ENCODE assay signal across 8 cellular contexts in genomic region chr1:24322636-24323177, GRCh38. TPM values are rescaled to one million over a fixed set of nuclear protein-coding genes. Genes with fewer than 3 reads are reported as not detected.
A peak's percentile ranks its signal among the peaks of the same experiment; 100 is the strongest.
DNase-seq lines count a peak whose midpoint lies in the region; ATAC-seq and TF ChIP-seq lines count a peak whose summit lies in the region.

No MANE protein-coding gene starts in this region.

- no peak for TF ChIP-seq CTCF in AG04450 (IDR thresholded peaks at IDR 0.05; ENCODE audit: low read depth, low read length)

- H3K4me1 ChIP-seq in HUES48 (ENCODE audit: control insufficient read depth, insufficient read depth, low read length) (peaks cover 43% of the 10 kb centered on the region), duodenal mucosa (ENCODE audit: control insufficient read depth in 1 of 2, insufficient read depth in 2 of 2, low read length in 2 of 2) (peaks cover 23 to 37% of the 10 kb centered on the region in 2 donors)

- H3K27me3 Mint-ChIP-seq in naive B cell: peaks cover 68 to 80% (median 75%) of the 10 kb centered on the region in 3 donors

- H3K9me3 Mint-ChIP-seq in naive B cell: no peaks in the 10 kb centered on the region

- DNase-seq in AG04450 (ENCODE audit: low read depth, low spot score) (no peak), naive B cell (no peak), erythroblast (lab: John Stamatoyannopoulos, UW) (no peak), occipital lobe (lab: John Stamatoyannopoulos, UW) (no peak)
- no peak for DNase-seq in activated naive CD4-positive, alpha-beta T cell treated with Interleukin-2 at 50 U/mL for 16 hours

- POLR2A ChIA-PET in AG04450 (lab: Yijun Ruan, JAX): interaction anchor here (0.6 to 1.8 kb wide), 4 partner anchors 21 to 57 kb away, joined by 3 to 9 read pairs (median 3); no protein-coding TSS in a partner anchor

- H3K4me3 ChIP-seq in AG04450 (ENCODE audit: low read depth, low read length): peak overlapping the region; percentile 54
- H3K4me3 ChIP-seq in HUES48 (ENCODE audit: low read depth, low read length): peak overlapping the region; percentile 66
- peak overlapping the region; percentile 67 to 72 for H3K4me3 ChIP-seq in duodenal mucosa (ENCODE audit: low read depth in 1 of 2, low read length in 2 of 2)

- H3K27ac Mint-ChIP-seq in naive B cell: no peak overlapping the region

- H3K27ac ChIP-seq in AG04450 (ENCODE audit: low read depth, low read length) (peak overlapping the region; percentile 57), HUES48 (ENCODE audit: low read depth, low read length) (peak overlapping the region; percentile 33), duodenal mucosa (ENCODE audit: low read depth, low read length) (no peak overlapping the region)

- H3K27me3 ChIP-seq in AG04450 (ENCODE audit: control insufficient read depth, insufficient read depth, low read length) (peaks cover 28% of the 10 kb centered on the region), HUES48 (ENCODE audit: control insufficient read depth, insufficient read depth, low read length) (peaks cover 45% of the 10 kb centered on the region), duodenal mucosa (ENCODE audit: control insufficient read depth in 1 of 2, insufficient read depth in 2 of 2, low read length in 2 of 2) (peaks cover 5 to 11% of the 10 kb centered on the region in 2 donors)

- H3K9me3 ChIP-seq in AG04450 (ENCODE audit: control insufficient read depth, insufficient read depth, low read length) (no peaks in the 10 kb centered on the region; the same call in 1 of the 2 replicates), HUES48 (ENCODE audit: control insufficient read depth, insufficient read depth, low read length) (no peaks in the 10 kb centered on the region), duodenal mucosa (ENCODE audit: control insufficient read depth in 1 of 2, low read length in 2 of 2) (no peaks in the 10 kb centered on the region)

- H3K36me3 ChIP-seq in HUES48 (ENCODE audit: control insufficient read depth, insufficient read depth, low read length) (no peaks in the 10 kb centered on the region), duodenal mucosa (ENCODE audit: control insufficient read depth in 1 of 2, insufficient read depth in 2 of 2, low read length in 2 of 2) (no peaks in the 10 kb centered on the region)

- TF ChIP-seq POLR2A in erythroblast (IDR thresholded peaks at IDR 0.05; ENCODE audit: low read length): no peak

- no peak for ATAC-seq in naive B cell (ENCODE audit: low read depth in 2 of 2)
- no peak for ATAC-seq in GM19455 (IDR thresholded peaks at IDR 0.05; ENCODE audit: unreplicated experiment)

- CTCF ChIA-PET in AG04450 (lab: Charles Lee): interaction anchor here (0.9 to 1.9 kb wide), 3 partner anchors 68 to 121 kb away, joined by 3 to 14 read pairs (median 7); no protein-coding TSS in a partner anchor

- H3K4me1 Mint-ChIP-seq in naive B cell: peaks cover 18 to 40% (median 37%) of the 10 kb centered on the region in 3 donors

- H3K9ac ChIP-seq in HUES48 (ENCODE audit: low read depth, low read length): peak overlapping the region; percentile 26; the same call in 1 of the 2 replicates
- H3K9ac ChIP-seq in duodenal mucosa (ENCODE audit: low read depth in 1 of 2, low read length in 2 of 2): peak overlapping the region; percentile 59 to 61

- peak overlapping the region; percentile 89 to 97 (median 90) for H3K4me3 Mint-ChIP-seq in naive B cell

- H3K36me3 Mint-ChIP-seq in naive B cell: no peaks in the 10 kb centered on the region

RNA-seq across cellular contexts. Expression of gene GRHL3, which starts 3.5 kb away (rescaled TPM):
- polyA plus RNA-seq in AG04450 (2011; rRNA removed) (0.04 TPM in 1 of 2 replicates, not detected in the other), naive B cell (ENCODE audit: low read depth in 6 of 6) (not detected)
- polyA minus RNA-seq in AG04450 (2011; rRNA and poly(A)+ RNA removed): not detected in 2 replicates
- not detected for total RNA-seq in occipital lobe
